ENCODE assay signal across 1 cellular context in the genomic region with DNA sequence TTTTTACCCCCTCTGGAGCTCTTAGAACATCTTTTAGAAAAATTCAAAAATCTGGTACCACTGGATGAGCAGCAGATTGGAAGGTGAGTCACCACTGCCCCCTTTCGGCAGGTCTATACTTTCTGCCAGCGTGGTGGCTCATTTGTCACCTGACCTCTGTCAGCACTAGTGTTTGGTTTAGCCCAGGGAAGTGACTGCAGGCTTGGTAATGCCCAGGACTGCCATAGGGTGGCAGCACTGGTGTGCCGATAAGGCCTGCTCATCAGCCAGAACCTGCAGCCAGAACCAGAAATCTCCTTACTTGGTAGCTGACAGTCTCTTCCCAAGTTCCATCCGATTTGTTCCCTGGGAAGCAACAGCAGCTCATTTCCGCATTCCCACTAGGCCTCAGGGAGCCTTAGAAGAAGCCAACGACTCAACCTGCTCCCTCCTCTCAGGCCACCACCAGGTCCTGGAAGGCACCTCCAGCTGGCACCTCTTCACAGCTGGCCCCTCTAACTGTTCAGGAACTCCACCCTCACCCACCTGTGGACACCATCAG.
TF ChIP-seq lines count a peak whose summit lies in the region.

No MANE protein-coding gene starts in this region.

TF ChIP-seq in SK-N-SH treated with all-trans-retinoic acid at 6 μM for 48 hours, 23 proteins besides CTCF, POLR2A, EP300 and RAD21 (continued from another document):
- no peak for TF ChIP-seq PATZ1 (CRISPR knock-in tag; IDR thresholded peaks at IDR 0.05; ENCODE audit: borderline replicate concordance)
- no peak for TF ChIP-seq CSRNP3 (CRISPR knock-in tag; IDR thresholded peaks at IDR 0.05)
- no peak for TF ChIP-seq TCF4 (CRISPR knock-in tag; IDR thresholded peaks at IDR 0.05; ENCODE audit: borderline replicate concordance)
- no peak for TF ChIP-seq ARNTL (CRISPR knock-in tag; IDR thresholded peaks at IDR 0.05; ENCODE audit: borderline replicate concordance, low read depth)
- TF ChIP-seq CREB5 (CRISPR knock-in tag; IDR thresholded peaks at IDR 0.05; ENCODE audit: low read depth) = no peak
- no peak for TF ChIP-seq ZNF8 (CRISPR knock-in tag; IDR thresholded peaks at IDR 0.05)
TF ChIP-seq in SK-N-SH treated with all-trans-retinoic acid at 6 μM for 48 hours: peak in this region for 0.
